In genomic region chr5:35306716-35307365, GRCh38 we compare ENCODE assay signal across 34 cellular contexts.
"Had no signal": no experiment of that assay in that cellular context is flagged by ENCODE, and none has a peak within 500 bp of the region (broad histone marks: within the 10 kb centered on the region; RNA-seq: fewer than 3 reads in every experiment).

No MANE protein-coding gene starts in this region.

- H3K36me3 Mint-ChIP-seq: activated CD4-positive, alpha-beta memory T cell treated with anti-CD3 and anti-CD28 coated beads for 36 hours; activated naive CD4-positive, alpha-beta T cell treated with anti-CD3 and anti-CD28 coated beads, Interleukin-2, amount 10 ng/mL, durations not matched to agents 7 days and 5 days; activated naive CD8-positive, alpha-beta T cell treated with anti-CD3 and anti-CD28 coated beads, Interleukin-2, amount 10 ng/mL, durations not matched to agents 7 days and 5 days; immature natural killer cell; natural killer cell had no signal

- H3K4me1 ChIP-seq: ascending aorta, gastroesophageal sphincter, lower lobe of right lung, prostate gland, sigmoid colon, upper lobe of right lung had no signal

- H3K27me3 ChIP-seq: ascending aorta, brain microvascular endothelial cell, gastroesophageal sphincter, sigmoid colon, suprapubic skin, tibial artery, upper lobe of right lung had no signal

- H3K27me3 Mint-ChIP-seq: activated naive CD4-positive, alpha-beta T cell treated with anti-CD3 and anti-CD28 coated beads, Interleukin-2, amount 10 ng/mL, durations not matched to agents 7 days and 5 days had no signal

- DNase-seq: activated CD4-positive, alpha-beta memory T cell treated with anti-CD3 and anti-CD28 coated beads for 36 hours; activated CD4-positive, alpha-beta T cell treated with anti-CD3 and anti-CD28 coated beads, Interleukin-2, amount 10 ng/mL, durations not matched to agents 24 days and 14 days; activated CD4-positive, CD25-positive, alpha-beta regulatory T cell treated with anti-CD3 and anti-CD28 coated beads, Interleukin-2, amount 50 U/mL, for 72 hours; activated CD8-positive, alpha-beta memory T cell treated with anti-CD3 and anti-CD28 coated beads, Interleukin-2, amount 50 U/mL, for 4 hours; activated effector memory CD4-positive, alpha-beta T cell treated with anti-CD3 and anti-CD28 coated beads, Interleukin-2, amount 50 U/mL, for 16 hours; activated naive CD4-positive, alpha-beta T cell treated with anti-CD3 and anti-CD28 coated beads, Interleukin-2, amount 10 ng/mL, durations not matched to agents 7 days and 5 days; activated naive CD8-positive, alpha-beta T cell treated with anti-CD3 and anti-CD28 coated beads, Interleukin-2, amount 10 ng/mL, durations not matched to agents 7 days and 5 days; activated T-cell treated with anti-CD3 and anti-CD28 coated beads, Interleukin-2, amount 50 U/mL, for 1 hour; brain microvascular endothelial cell; caudate nucleus; cortex of kidney; effector memory CD8-positive, alpha-beta T cell; erythroblast; head of caudate nucleus; hippocampal formation; immature natural killer cell; kidney; left colon; lower lobe of right lung; mesendoderm; natural killer cell; sigmoid colon; small intestine; stimulated activated CD4-positive, alpha-beta T cell treated with anti-CD3 and anti-CD28 coated beads, Interleukin-2, amount 100 ng/mL, for 24 hours; stimulated activated naive CD4-positive, alpha-beta T cell; T1000; tibial artery; upper lobe of right lung had no signal

- H3K4me1 Mint-ChIP-seq: activated CD4-positive, alpha-beta T cell treated with anti-CD3 and anti-CD28 coated beads, Interleukin-2, amount 10 ng/mL, durations not matched to agents 24 days and 14 days; activated naive CD4-positive, alpha-beta T cell treated with anti-CD3 and anti-CD28 coated beads, Interleukin-2, amount 10 ng/mL, durations not matched to agents 7 days and 5 days; activated naive CD8-positive, alpha-beta T cell treated with anti-CD3 and anti-CD28 coated beads, Interleukin-2, amount 10 ng/mL, durations not matched to agents 7 days and 5 days; immature natural killer cell; natural killer cell had no signal

- H3K36me3 ChIP-seq: ascending aorta, brain microvascular endothelial cell, gastroesophageal sphincter, lower lobe of right lung, prostate gland, sigmoid colon, suprapubic skin, tibial artery, upper lobe of right lung had no signal

- H3K27ac ChIP-seq: ascending aorta, brain microvascular endothelial cell, gastroesophageal sphincter, lower lobe of right lung, prostate gland, sigmoid colon, suprapubic skin, tibial artery, upper lobe of right lung had no signal

- H3K27ac Mint-ChIP-seq: activated CD4-positive, alpha-beta memory T cell treated with anti-CD3 and anti-CD28 coated beads for 36 hours; activated CD4-positive, alpha-beta T cell treated with anti-CD3 and anti-CD28 coated beads, Interleukin-2, amount 10 ng/mL, durations not matched to agents 24 days and 14 days; activated naive CD4-positive, alpha-beta T cell treated with anti-CD3 and anti-CD28 coated beads, Interleukin-2, amount 10 ng/mL, durations not matched to agents 7 days and 5 days; activated naive CD8-positive, alpha-beta T cell treated with anti-CD3 and anti-CD28 coated beads, Interleukin-2, amount 10 ng/mL, durations not matched to agents 7 days and 5 days; activated T-helper 1 cell treated with anti-CD3 and anti-CD28 coated beads, Interleukin-12 subunit alpha, Interleukin-12 subunit beta, Interleukin-2, Interleukin-4 antibody, amounts not matched to agents 30 ng/mL and 10 ng/mL and 1 ng/mL, durations not matched to agents 14 hours and 24 hours and 36 hours; effector memory CD8-positive, alpha-beta T cell; immature natural killer cell; natural killer cell; T-helper 1 cell treated with Interleukin-12 subunit alpha and Interleukin-12 subunit beta and Interleukin-4 antibody, amounts not matched to agents 30 μg/mL and 1 μg/mL, for 36 hours had no signal

- H3K4me3 Mint-ChIP-seq: activated CD4-positive, alpha-beta memory T cell treated with anti-CD3 and anti-CD28 coated beads for 36 hours; activated CD4-positive, alpha-beta T cell treated with anti-CD3 and anti-CD28 coated beads, Interleukin-2, amount 10 ng/mL, durations not matched to agents 24 days and 14 days; activated naive CD4-positive, alpha-beta T cell treated with anti-CD3 and anti-CD28 coated beads, Interleukin-2, amount 10 ng/mL, durations not matched to agents 7 days and 5 days; activated naive CD8-positive, alpha-beta T cell treated with anti-CD3 and anti-CD28 coated beads, Interleukin-2, amount 10 ng/mL, durations not matched to agents 7 days and 5 days; activated T-helper 1 cell treated with anti-CD3 and anti-CD28 coated beads, Interleukin-12 subunit alpha, Interleukin-12 subunit beta, Interleukin-2, Interleukin-4 antibody, amounts not matched to agents 30 ng/mL and 10 ng/mL and 1 ng/mL, durations not matched to agents 14 hours and 24 hours and 36 hours; effector memory CD8-positive, alpha-beta T cell; immature natural killer cell; natural killer cell; T-helper 1 cell treated with Interleukin-12 subunit alpha and Interleukin-12 subunit beta and Interleukin-4 antibody, amounts not matched to agents 30 μg/mL and 1 μg/mL, for 36 hours had no signal

- H3K9me3 Mint-ChIP-seq: activated CD4-positive, alpha-beta memory T cell treated with anti-CD3 and anti-CD28 coated beads for 36 hours; activated CD4-positive, alpha-beta T cell treated with anti-CD3 and anti-CD28 coated beads, Interleukin-2, amount 10 ng/mL, durations not matched to agents 24 days and 14 days; activated naive CD4-positive, alpha-beta T cell treated with anti-CD3 and anti-CD28 coated beads, Interleukin-2, amount 10 ng/mL, durations not matched to agents 7 days and 5 days; activated naive CD8-positive, alpha-beta T cell treated with anti-CD3 and anti-CD28 coated beads, Interleukin-2, amount 10 ng/mL, durations not matched to agents 7 days and 5 days; activated T-helper 1 cell treated with anti-CD3 and anti-CD28 coated beads, Interleukin-12 subunit alpha, Interleukin-12 subunit beta, Interleukin-2, Interleukin-4 antibody, amounts not matched to agents 30 ng/mL and 10 ng/mL and 1 ng/mL, durations not matched to agents 14 hours and 24 hours and 36 hours; effector memory CD8-positive, alpha-beta T cell; T-helper 1 cell treated with Interleukin-12 subunit alpha and Interleukin-12 subunit beta and Interleukin-4 antibody, amounts not matched to agents 30 μg/mL and 1 μg/mL, for 36 hours had no signal

- H3K4me3 ChIP-seq: ascending aorta, gastroesophageal sphincter, lower lobe of right lung, prostate gland, sigmoid colon, suprapubic skin, tibial artery, upper lobe of right lung had no signal

- H3K9me3 ChIP-seq: ascending aorta, gastroesophageal sphincter, lower lobe of right lung, prostate gland, sigmoid colon, suprapubic skin, tibial artery, upper lobe of right lung had no signal
